ENCODE assay signal across 1 cellular context in genomic region chr11:95989216-95989615, GRCh38.
TF ChIP-seq lines count a peak whose summit lies in the region.

No MANE protein-coding gene starts in this region.

TF ChIP-seq in WTC11, 78 proteins besides CTCF, POLR2A, EP300 and RAD21 (continued from another document):
- no peak for TF ChIP-seq ERG (CRISPR knock-in tag; IDR thresholded peaks at IDR 0.05)
- TF ChIP-seq FOXP4 (CRISPR knock-in tag; IDR thresholded peaks at IDR 0.05) = no peak
- no peak for TF ChIP-seq MLX (CRISPR knock-in tag; IDR thresholded peaks at IDR 0.05)
- TF ChIP-seq GABPB1 (CRISPR knock-in tag; IDR thresholded peaks at IDR 0.05) = no peak
- TF ChIP-seq ZNF263 (CRISPR knock-in tag; IDR thresholded peaks at IDR 0.05; ENCODE audit: low read depth) = no peak
- no peak for TF ChIP-seq FOXJ3 (CRISPR knock-in tag; IDR thresholded peaks at IDR 0.05; ENCODE audit: borderline replicate concordance)
- TF ChIP-seq ZNF317 (CRISPR knock-in tag; IDR thresholded peaks at IDR 0.05; ENCODE audit: borderline replicate concordance, low read depth) = no peak
- TF ChIP-seq NFATC4 (CRISPR knock-in tag; IDR thresholded peaks at IDR 0.05) = no peak
- TF ChIP-seq ATF2 (CRISPR knock-in tag; IDR thresholded peaks at IDR 0.05; ENCODE audit: borderline replicate concordance, low read depth) = no peak
- no peak for TF ChIP-seq AR (CRISPR knock-in tag; IDR thresholded peaks at IDR 0.05)
